In genomic region chr3:15102256-15102655, GRCh38 we compare ENCODE assay signal across 12 cellular contexts. TPM values are rescaled to one million over a fixed set of nuclear protein-coding genes. Genes with fewer than 3 reads are reported as not detected.
DNase-seq lines count a peak whose midpoint lies in the region; ATAC-seq and TF ChIP-seq lines count a peak whose summit lies in the region.
"Had no signal": no experiment of that assay in that cellular context is flagged by ENCODE, and none has a peak within 500 bp of the region (broad histone marks: within the 10 kb centered on the region; RNA-seq: fewer than 3 reads in every experiment).

No MANE protein-coding gene starts in this region.

- ATAC-seq in HG03025 (IDR thresholded peaks at IDR 0.05; ENCODE audit: low FRiP score, unreplicated experiment): no peak
- ATAC-seq: activated T-cell treated with anti-CD3 and anti-CD28 coated beads, Interleukin-2, amount 50 U/mL, for 4 hours had no signal

- DNase-seq in NCI-H460 (ENCODE audit: extremely low read depth, low read depth) (peak; percentile 63), epidermal melanocyte (ENCODE audit: insufficient read length, low spot score) (peak; percentile 33), mucosa of gallbladder (ENCODE audit: low spot score) (peak; percentile 84), suprapubic skin (ENCODE audit: low spot score in 2 of 2) (peak; percentile 81 to 82), COLO668 (lab: John Stamatoyannopoulos, UW; ENCODE audit: unreplicated experiment) (no peak), cortex of kidney (lab: John Stamatoyannopoulos, UW) (no peak), vagina (ENCODE audit: extremely low spot score in 2 of 2) (no peak)
- DNase-seq: activated T-cell treated with anti-CD3 and anti-CD28 coated beads, Interleukin-2, amount 50 U/mL, for 4 hours; effector CD4-positive, alpha-beta T cell; NCI-H2107; stimulated activated CD4-positive, alpha-beta T cell treated with anti-CD3 and anti-CD28 coated beads, Interleukin-2, amount 100 ng/mL, for 24 hours had no signal

- H3K27me3 ChIP-seq in suprapubic skin (no peaks in the 10 kb centered on the region), vagina (no peaks in the 10 kb centered on the region)

- no peaks in the 10 kb centered on the region for H3K36me3 ChIP-seq in suprapubic skin
- H3K36me3 ChIP-seq in vagina: no peaks in the 10 kb centered on the region

- TF ChIP-seq EP300 in suprapubic skin (IDR thresholded peaks at IDR 0.05): peak; percentile 53

- H3K4me1 ChIP-seq in suprapubic skin: peaks cover 34% of the 10 kb centered on the region
- H3K4me1 ChIP-seq in vagina: peaks cover 24% of the 10 kb centered on the region

- H3K9me3 ChIP-seq in suprapubic skin (no peaks in the 10 kb centered on the region), vagina (no peaks in the 10 kb centered on the region)

- intact Hi-C loops in vagina (cut with DNase I): no loop called here

- TF ChIP-seq CTCF in suprapubic skin (IDR thresholded peaks at IDR 0.05) (no peak), vagina (IDR thresholded peaks at IDR 0.05) (no peak)

- TF ChIP-seq POLR2A in suprapubic skin (IDR thresholded peaks at IDR 0.05): no peak
- no peak for TF ChIP-seq POLR2A in vagina (IDR thresholded peaks at IDR 0.05)

- H3K27ac ChIP-seq in suprapubic skin (peak overlapping the region; percentile 77), vagina (no peak overlapping the region)

- 19% methylated on average over 4 of the region's 4 CpGs for WGBS in suprapubic skin

- no peak overlapping the region for H3K4me3 ChIP-seq in suprapubic skin
- no peak overlapping the region for H3K4me3 ChIP-seq in vagina

RNA-seq across cellular contexts. Expression of gene RBSN, which starts 3.3 kb away (rescaled TPM):
- 15.2 and 20.7 TPM in 2 replicates for total RNA-seq in NCI-H460 (2014; rRNA removed; shearing (Covaris generic))
- polyA plus RNA-seq in NCI-H460 (2014; cell fraction: nucleus; rRNA removed): 10.0 and 11.0 TPM in 2 replicates
- 19.2 TPM for total RNA-seq in mucosa of gallbladder
- total RNA-seq in suprapubic skin: 10 to 100 TPM; 25.8 to 48.4 (median 30.8) TPM
- 19.2 TPM for total RNA-seq in vagina

RNA-seq across cellular contexts. Expression of gene MRPS25, which starts 37.1 kb away (rescaled TPM):
- total RNA-seq in NCI-H460 (2014; rRNA removed; shearing (Covaris generic)): 22.7 and 31.2 TPM in 2 replicates
- polyA plus RNA-seq in NCI-H460 (2014; cell fraction: nucleus; rRNA removed): 82.7 and 91.4 TPM in 2 replicates
- total RNA-seq in mucosa of gallbladder (48.8 TPM), suprapubic skin (10 to 100 TPM; 22.3 to 46.8 (median 29.2) TPM), vagina (27.0 TPM)

Comparison
In these comparisons a context has a peak if more than half of its experiments do, and no peak if none do; other contexts are left out.
1. DNase-seq: peak in NCI-H460 (single experiment), epidermal melanocyte (single experiment), mucosa of gallbladder (single experiment) and suprapubic skin (2 of 2); none in COLO668 (single experiment), cortex of kidney (single experiment) and vagina (0 of 2).